ENCODE assay signal across 8 cellular contexts in the genomic region with DNA sequence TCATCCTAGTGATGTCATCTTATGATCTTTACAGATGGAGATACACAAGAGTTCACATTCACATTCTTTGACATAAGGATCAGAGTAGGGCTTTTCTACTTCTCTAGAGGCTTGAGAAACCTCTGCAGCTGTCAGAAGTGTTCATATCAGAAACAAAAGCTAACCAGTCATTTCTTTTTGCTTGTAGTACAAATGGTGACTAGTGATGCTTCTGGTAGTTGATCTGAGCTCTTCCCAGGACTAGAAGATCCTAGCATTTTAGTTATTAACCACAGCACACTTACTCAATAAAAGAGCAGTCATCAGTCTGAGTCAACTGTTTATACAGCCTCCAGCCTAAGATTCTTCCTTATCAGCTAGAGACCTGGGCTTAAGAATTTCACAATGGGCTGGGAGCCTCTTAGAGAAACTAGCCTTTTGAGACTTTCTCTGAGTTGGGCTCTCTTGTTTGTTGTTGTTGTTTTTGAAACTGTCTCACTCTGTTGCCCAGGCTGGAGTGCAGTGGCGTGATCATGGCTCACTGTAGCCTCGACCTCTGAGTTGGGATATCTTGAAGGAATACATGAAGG.
DNase-seq lines count a peak whose midpoint lies in the region; ATAC-seq and TF ChIP-seq lines count a peak whose summit lies in the region.

No MANE protein-coding gene starts in this region.

- DNase-seq in NCI-H82 (lab: John Stamatoyannopoulos, UW) (peak; percentile 8), NCI-H82 treated with DMSO at 0.1 percent for 48 hours (lab: John Stamatoyannopoulos, UW; ENCODE audit: unreplicated experiment) (no peak), NOMO-1 (lab: John Stamatoyannopoulos, UW; ENCODE audit: unreplicated experiment in 2 of 2) (peak; percentile 44 to 49), erythroblast (lab: John Stamatoyannopoulos, UW) (peak; percentile 59 to 69), UCSD-AML1 (lab: John Stamatoyannopoulos, UW; ENCODE audit: unreplicated experiment) (no peak), NCI-H510A treated with DMSO at 0.1 percent for 48 hours (lab: John Stamatoyannopoulos, UW) (no peak)
- no peak for DNase-seq in stimulated activated effector memory CD8-positive, alpha-beta T cell treated with anti-CD3 and anti-CD28 coated beads, Interleukin-12 subunit alpha, Interleukin-12 subunit beta, amount 100 ng/mL, for 72 hours (ENCODE audit: low spot score in 2 of 2)

- peaks cover 20% of the 10 kb centered on the region for H3K4me1 Mint-ChIP-seq in stimulated activated effector memory CD8-positive, alpha-beta T cell treated with anti-CD3 and anti-CD28 coated beads, Interleukin-12 subunit alpha, Interleukin-12 subunit beta, amount 100 ng/mL, for 72 hours

- TF ChIP-seq POLR2A in erythroblast (IDR thresholded peaks at IDR 0.05; ENCODE audit: low read length) = no peak

- H3K36me3 Mint-ChIP-seq in stimulated activated effector memory CD8-positive, alpha-beta T cell treated with anti-CD3 and anti-CD28 coated beads, Interleukin-12 subunit alpha, Interleukin-12 subunit beta, amount 100 ng/mL, for 72 hours = no peaks in the 10 kb centered on the region

- ATAC-seq in stimulated activated effector memory CD8-positive, alpha-beta T cell treated with anti-CD3 and anti-CD28 coated beads, Interleukin-12 subunit alpha, Interleukin-12 subunit beta, amount 100 ng/mL, for 72 hours = peak; percentile 85
- ATAC-seq in HG02763 (IDR thresholded peaks at IDR 0.05; ENCODE audit: unreplicated experiment) = no peak

- no peaks in the 10 kb centered on the region for H3K9me3 Mint-ChIP-seq in stimulated activated effector memory CD8-positive, alpha-beta T cell treated with anti-CD3 and anti-CD28 coated beads, Interleukin-12 subunit alpha, Interleukin-12 subunit beta, amount 100 ng/mL, for 72 hours

- H3K4me3 Mint-ChIP-seq in stimulated activated effector memory CD8-positive, alpha-beta T cell treated with anti-CD3 and anti-CD28 coated beads, Interleukin-12 subunit alpha, Interleukin-12 subunit beta, amount 100 ng/mL, for 72 hours = no peak overlapping the region

- peak overlapping the region; percentile 80 for H3K27ac Mint-ChIP-seq in stimulated activated effector memory CD8-positive, alpha-beta T cell treated with anti-CD3 and anti-CD28 coated beads, Interleukin-12 subunit alpha, Interleukin-12 subunit beta, amount 100 ng/mL, for 72 hours

Comparison
In these comparisons a context has a peak if more than half of its experiments do, and no peak if none do; other contexts are left out.
1. DNase-seq: peak in NCI-H82 (single experiment), NOMO-1 (2 of 2) and erythroblast (2 of 2); none in NCI-H82 treated with DMSO at 0.1 percent for 48 hours (single experiment), stimulated activated effector memory CD8-positive, alpha-beta T cell treated with anti-CD3 and anti-CD28 coated beads, Interleukin-12 subunit alpha, Interleukin-12 subunit beta, amount 100 ng/mL, for 72 hours (0 of 2), UCSD-AML1 (single experiment) and NCI-H510A treated with DMSO at 0.1 percent for 48 hours (single experiment).